Comparison of ENCODE assay signal across 2 cellular contexts in the genomic region with DNA sequence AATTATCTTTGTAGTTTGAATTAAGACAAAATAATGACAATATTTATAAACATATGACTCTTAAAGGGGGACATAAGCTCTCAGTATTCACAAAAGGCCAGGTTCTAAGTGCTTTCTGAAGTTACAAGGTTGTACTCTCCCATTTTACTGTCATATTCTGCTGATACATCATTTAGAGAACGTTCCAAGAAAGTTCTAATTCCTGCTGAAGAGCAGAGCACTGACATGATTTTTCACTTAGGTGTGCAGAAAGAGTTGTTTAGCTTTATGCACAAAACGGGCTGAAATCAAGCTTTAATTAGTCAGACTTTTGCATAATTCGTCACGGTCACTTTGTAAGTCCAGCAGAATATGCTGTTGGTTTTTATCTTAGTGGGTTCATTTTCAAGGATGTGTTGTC.
TF ChIP-seq lines count a peak whose summit lies in the region.

No MANE protein-coding gene starts in this region.

TF ChIP-seq in HepG2, 621 proteins besides CTCF, POLR2A, EP300 and RAD21:
- peak; percentile 79 to 84 for TF ChIP-seq MAFK (conservative IDR thresholded peaks at IDR 0.05 in 1 of 2, IDR thresholded peaks at IDR 0.05 in 1 of 2; ENCODE audit: low read length in 2 of 2)
- TF ChIP-seq, protein P1, sequence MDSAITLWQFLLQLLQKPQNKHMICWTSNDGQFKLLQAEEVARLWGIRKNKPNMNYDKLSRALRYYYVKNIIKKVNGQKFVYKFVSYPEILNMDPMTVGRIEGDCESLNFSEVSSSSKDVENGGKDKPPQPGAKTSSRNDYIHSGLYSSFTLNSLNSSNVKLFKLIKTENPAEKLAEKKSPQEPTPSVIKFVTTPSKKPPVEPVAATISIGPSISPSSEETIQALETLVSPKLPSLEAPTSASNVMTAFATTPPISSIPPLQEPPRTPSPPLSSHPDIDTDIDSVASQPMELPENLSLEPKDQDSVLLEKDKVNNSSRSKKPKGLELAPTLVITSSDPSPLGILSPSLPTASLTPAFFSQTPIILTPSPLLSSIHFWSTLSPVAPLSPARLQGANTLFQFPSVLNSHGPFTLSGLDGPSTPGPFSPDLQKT (CRISPR knock-in tag; IDR thresholded peaks at IDR 0.05; ENCODE audit: borderline replicate concordance) = no peak
- TF ChIP-seq MAFF (IDR thresholded peaks at IDR 0.05; ENCODE audit: low read depth, low read length) = peak; percentile 77

TF ChIP-seq in K562, 482 proteins besides CTCF, POLR2A, EP300 and RAD21:
- no peak for TF ChIP-seq ZNF707 (CRISPR knock-in tag; conservative IDR thresholded peaks at IDR 0.05)
- TF ChIP-seq ADNP (tag; IDR thresholded peaks at IDR 0.05) = no peak
- TF ChIP-seq HNRNPL (IDR thresholded peaks at IDR 0.05; ENCODE audit: low read depth, low read length) = no peak
- TF ChIP-seq MAFF (IDR thresholded peaks at IDR 0.05; ENCODE audit: low read length) = 0 out of 2 replicates have a peak, but pooled peaks have one; percentile 8
- TF ChIP-seq CXXC5 (CRISPR knock-in tag; IDR thresholded peaks at IDR 0.05) = no peak
- TF ChIP-seq ARHGAP35 (IDR thresholded peaks at IDR 0.05; ENCODE audit: partially characterized antibody) = no peak
- peak; percentile 30; the same call in 1 of the 2 replicates for TF ChIP-seq ZNF316 (IDR thresholded peaks at IDR 0.05)
- peak; percentile 39; the same call in 1 of the 2 replicates for TF ChIP-seq C11orf30 (IDR thresholded peaks at IDR 0.05; ENCODE audit: low read depth)
